In genomic region chr16:66964049-66964448, GRCh38 we compare ENCODE assay signal across 27 cellular contexts. TPM values are rescaled to one million over a fixed set of nuclear protein-coding genes. Genes with fewer than 3 reads are reported as not detected.
"Had no signal": no experiment of that assay in that cellular context is flagged by ENCODE, and none has a peak within 500 bp of the region (broad histone marks: within the 10 kb centered on the region; RNA-seq: fewer than 3 reads in every experiment).

No MANE protein-coding gene starts in this region.

- H3K27me3 ChIP-seq: testis, uterus had no signal

- ATAC-seq: activated CD8-positive, alpha-beta T cell treated with anti-CD3 and anti-CD28 coated beads for 36 hours; activated T-cell treated with anti-CD3 and anti-CD28 coated beads, Interleukin-2, amount 50 U/mL, for 4 hours; activated T-helper 17 cell treated with anti-CD3 and anti-CD28 coated beads, Interleukin-2, amount 50 U/mL, for 72 hours; esophagus mucosa; left colon; lower lobe of right lung; natural killer cell treated with Interleukin-12 subunit alpha and Interleukin-12 subunit beta and Interleukin-15 and Interleukin-18, amount 100 ng/mL, for 72 hours; sciatic nerve; stimulated activated naive CD8-positive, alpha-beta T cell treated with anti-CD3 and anti-CD28 coated beads, Interleukin-15, Interleukin-2, amounts not matched to agents 100 U/mL and 50 U/mL, for 24 hours had no signal

- H3K36me3 ChIP-seq: lower lobe of right lung, uterus had no signal

- H3K4me3 ChIP-seq: lower lobe of right lung, skin epidermis, testis, uterus had no signal

- DNase-seq: activated B cell treated with CpG ODN at 0.5 μM for 24 hours; activated CD4-positive, alpha-beta T cell treated with anti-CD3 and anti-CD28 coated beads, Interleukin-2, amount 50 U/mL, for 1 hour; activated CD8-positive, alpha-beta T cell treated with anti-CD3 and anti-CD28 coated beads for 36 hours; activated gamma-delta T cell treated with Interleukin-2 at 50 U/mL for 16 hours; activated naive CD4-positive, alpha-beta T cell treated with anti-CD3 and anti-CD28 coated beads, Interleukin-2, amount 50 U/mL, for 16 hours; activated T-cell treated with anti-CD3 and anti-CD28 coated beads, Interleukin-2, amount 50 U/mL, for 4 hours; amniotic stem cell; central memory CD4-positive, alpha-beta T cell; endodermal cell; foreskin fibroblast; head of caudate nucleus; hippocampal formation; left colon; lower lobe of right lung; mesendoderm; stimulated activated CD4-positive, alpha-beta T cell treated with anti-CD3 and anti-CD28 coated beads, Interleukin-12 subunit alpha, Interleukin-12 subunit beta, amount 100 ng/mL, for 4 hours; stimulated activated CD4-positive, alpha-beta T cell treated with anti-CD3 and anti-CD28 coated beads, Interleukin-4, amount 100 ng/mL, for 1 hour; stimulated activated naive CD8-positive, alpha-beta T cell treated with anti-CD3 and anti-CD28 coated beads, Interleukin-15, Interleukin-2, amounts not matched to agents 100 U/mL and 50 U/mL, for 24 hours; testis; trophoblast cell; uterus had no signal

- H3K4me1 ChIP-seq: testis, uterus had no signal

- H3K9me3 ChIP-seq: lower lobe of right lung, testis, uterus had no signal

- H3K27ac ChIP-seq: lower lobe of right lung, skin epidermis, testis, uterus had no signal

RNA-seq across cellular contexts. Expression of gene CES3, which starts 3.0 kb away (rescaled TPM):
- total RNA-seq: osteoblast had no signal

RNA-seq across cellular contexts. Expression of gene RRAD, which starts 38.7 kb away (rescaled TPM):
- total RNA-seq: activated B cell treated with CpG ODN at 0.5 μM for 24 hours had no signal
